ENCODE assay signal across 9 cellular contexts in genomic region chr13:26502826-26503225, GRCh38. TPM values are rescaled to one million over a fixed set of nuclear protein-coding genes. Genes with fewer than 3 reads are reported as not detected.
DNase-seq lines count a peak whose midpoint lies in the region; ATAC-seq and TF ChIP-seq lines count a peak whose summit lies in the region.
"Had no signal": no experiment of that assay in that cellular context is flagged by ENCODE, and none has a peak within 500 bp of the region (broad histone marks: within the 10 kb centered on the region; RNA-seq: fewer than 3 reads in every experiment).

No MANE protein-coding gene starts in this region.

- H3K36me3 Mint-ChIP-seq in activated naive CD4-positive, alpha-beta T cell treated with anti-CD3 and anti-CD28 coated beads, Interleukin-2, amount 10 ng/mL, durations not matched to agents 7 days and 5 days: no peaks in the 10 kb centered on the region
- peaks cover 0 to 6% of the 10 kb centered on the region in 2 donors for H3K36me3 Mint-ChIP-seq in activated naive CD4-positive, alpha-beta T cell treated with anti-CD3 and anti-CD28 coated beads, Interleukin-2, amount 50 U/mL, for 72 hours

- peak; percentile 93 to 98 for ATAC-seq in activated naive CD4-positive, alpha-beta T cell treated with anti-CD3 and anti-CD28 coated beads, Interleukin-2, amount 50 U/mL, for 72 hours
- peak; percentile 62 for ATAC-seq in thoracic aorta (ENCODE audit: insufficient number of reproducible peaks, low FRiP score, low read depth)

- no peaks in the 10 kb centered on the region for H3K27me3 ChIP-seq in thoracic aorta (replicated peaks; ENCODE audit: insufficient read depth)
- H3K27me3 ChIP-seq: adrenal gland had no signal

- H3K36me3 ChIP-seq in thoracic aorta: no peaks in the 10 kb centered on the region
- H3K36me3 ChIP-seq: adrenal gland had no signal

- H3K9me3 ChIP-seq in thoracic aorta: no peaks in the 10 kb centered on the region
- H3K9me3 ChIP-seq: adrenal gland had no signal

- no peak overlapping the region for H3K4me3 ChIP-seq in thoracic aorta
- H3K4me3 ChIP-seq: adrenal gland had no signal

- no peak overlapping the region for H3K27ac ChIP-seq in thoracic aorta
- H3K27ac ChIP-seq: adrenal gland had no signal

- no peaks in the 10 kb centered on the region for H3K27me3 Mint-ChIP-seq in activated naive CD4-positive, alpha-beta T cell treated with anti-CD3 and anti-CD28 coated beads, Interleukin-2, amount 10 ng/mL, durations not matched to agents 7 days and 5 days

- H3K4me1 Mint-ChIP-seq in activated naive CD4-positive, alpha-beta T cell treated with anti-CD3 and anti-CD28 coated beads, Interleukin-2, amount 10 ng/mL, durations not matched to agents 7 days and 5 days: peaks cover 2% of the 10 kb centered on the region

- DNase-seq in activated naive CD4-positive, alpha-beta T cell treated with Interleukin-2 at 50 U/mL for 16 hours: peak; percentile 33
- no peak for DNase-seq in activated naive CD4-positive, alpha-beta T cell treated with anti-CD3 and anti-CD28 coated beads, Interleukin-2, amount 10 ng/mL, durations not matched to agents 7 days and 5 days
- DNase-seq in activated naive CD4-positive, alpha-beta T cell treated with anti-CD3 and anti-CD28 coated beads, Interleukin-2, amount 50 U/mL, for 72 hours (ENCODE audit: low spot score in 2 of 2): peak in 1 of 2 donors; percentile 28
- DNase-seq in iPS-NIHi7 (ENCODE audit: extremely low spot score) (peak; percentile 46), thoracic aorta (ENCODE audit: low spot score) (no peak), RPMI8226 (no peak), amygdala (lab: John Stamatoyannopoulos, UW) (no peak), NCI-H1694 treated with DMSO at 0.1 percent for 48 hours (lab: John Stamatoyannopoulos, UW) (no peak)

- peaks cover 0 to 8% of the 10 kb centered on the region in 2 donors for H3K4me1 ChIP-seq in thoracic aorta (ENCODE audit: control insufficient read depth in 1 of 2, low read depth in 2 of 2)
- H3K4me1 ChIP-seq: adrenal gland had no signal

- CTCF ChIA-PET in activated naive CD4-positive, alpha-beta T cell treated with anti-CD3 and anti-CD28 coated beads, Interleukin-2, amount 10 ng/mL, durations not matched to agents 7 days and 5 days (lab: Charles Lee): interaction anchor here (0.6 to 3.3 kb wide), 4 partner anchors 20 to 318 kb away, joined by 3 to 25 read pairs (median 4); no protein-coding TSS in a partner anchor

- H3K4me3 Mint-ChIP-seq in activated naive CD4-positive, alpha-beta T cell treated with anti-CD3 and anti-CD28 coated beads, Interleukin-2, amount 10 ng/mL, durations not matched to agents 7 days and 5 days: no peak overlapping the region

- H3K9me3 Mint-ChIP-seq in activated naive CD4-positive, alpha-beta T cell treated with anti-CD3 and anti-CD28 coated beads, Interleukin-2, amount 10 ng/mL, durations not matched to agents 7 days and 5 days: peaks cover under 1% of the 10 kb centered on the region
- H3K9me3 Mint-ChIP-seq in activated naive CD4-positive, alpha-beta T cell treated with anti-CD3 and anti-CD28 coated beads, Interleukin-2, amount 50 U/mL, for 72 hours: no peaks in the 10 kb centered on the region

- H3K27ac Mint-ChIP-seq in activated naive CD4-positive, alpha-beta T cell treated with anti-CD3 and anti-CD28 coated beads, Interleukin-2, amount 10 ng/mL, durations not matched to agents 7 days and 5 days: no peak overlapping the region
- H3K27ac Mint-ChIP-seq in activated naive CD4-positive, alpha-beta T cell treated with anti-CD3 and anti-CD28 coated beads, Interleukin-2, amount 50 U/mL, for 72 hours: peak overlapping the region in 1 of 2 donors; percentile 25

- TF ChIP-seq CTCF in thoracic aorta (IDR thresholded peaks at IDR 0.05): no peak

RNA-seq across cellular contexts. Expression of gene WASF3, which starts 54.7 kb away (rescaled TPM):
- total RNA-seq in activated naive CD4-positive, alpha-beta T cell treated with anti-CD3 and anti-CD28 coated beads, Interleukin-2, amount 50 U/mL, for 72 hours: under 1 TPM; 0.11 to 0.41 TPM
- total RNA-seq in thoracic aorta: 10 to 100 TPM; 16.4 to 20.0 TPM

Comparison
In these comparisons a context has a peak if more than half of its experiments do, and no peak if none do; other contexts are left out.
1. DNase-seq: peak in activated naive CD4-positive, alpha-beta T cell treated with Interleukin-2 at 50 U/mL for 16 hours (single experiment) and iPS-NIHi7 (single experiment); none in activated naive CD4-positive, alpha-beta T cell treated with anti-CD3 and anti-CD28 coated beads, Interleukin-2, amount 10 ng/mL, durations not matched to agents 7 days and 5 days (single experiment), thoracic aorta (single experiment), RPMI8226 (single experiment), amygdala (0 of 56) and NCI-H1694 treated with DMSO at 0.1 percent for 48 hours (single experiment).
2. RNA of gene WASF3, which starts 54.7 kb away (total RNA-seq): 16.4 to 20.0 TPM in thoracic aorta; 0.11 to 0.41 TPM in activated naive CD4-positive, alpha-beta T cell treated with anti-CD3 and anti-CD28 coated beads, Interleukin-2, amount 50 U/mL, for 72 hours; every median in the first group is over 10 times any median in the second.